26 cellular contexts compared by ENCODE assay signal in the genomic region with DNA sequence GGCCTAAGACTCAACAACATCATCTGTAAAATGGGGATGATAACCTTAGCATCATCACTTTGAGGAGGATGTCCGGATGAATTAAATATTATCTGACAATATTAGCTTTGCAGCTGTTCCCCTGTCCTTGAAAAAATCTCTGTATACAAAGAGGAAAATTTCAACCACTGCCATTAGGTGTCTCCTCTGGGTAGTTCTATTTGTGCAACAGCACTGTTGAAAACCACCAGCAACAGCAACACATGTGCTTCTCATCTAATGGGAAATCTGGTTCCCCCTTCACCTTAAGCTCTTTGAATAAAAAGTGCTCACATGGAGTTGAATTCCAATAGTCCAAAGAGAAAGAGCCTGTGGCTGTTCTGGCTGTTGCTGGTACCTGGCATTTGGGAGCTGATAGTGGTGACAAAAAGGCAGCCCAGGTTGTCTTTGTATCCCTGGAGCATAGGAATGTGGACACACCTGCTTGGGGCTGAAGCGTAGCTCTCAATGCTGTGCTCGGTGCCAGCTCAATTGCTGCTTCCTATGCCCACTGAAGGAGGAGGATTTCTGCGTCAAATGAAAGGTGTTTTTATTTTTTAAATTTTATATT.
DNase-seq lines count a peak whose midpoint lies in the region; ATAC-seq, FAIRE-seq and TF ChIP-seq lines count a peak whose summit lies in the region.
"Had no signal": no experiment of that assay in that cellular context is flagged by ENCODE, and none has a peak within 500 bp of the region (broad histone marks: within the 10 kb centered on the region; RNA-seq: fewer than 3 reads in every experiment).

No MANE protein-coding gene starts in this region.

- TF ChIP-seq EP300 in H1 (IDR thresholded peaks at IDR 0.05; ENCODE audit: borderline replicate concordance in 1 of 2, low read depth in 2 of 2, low read length in 2 of 2), result no peak

- no peak overlapping the region for H2BK5ac ChIP-seq in H1 (ENCODE audit: low read depth, low read length)

- TF ChIP-seq CTCF in MCF 10A (IDR thresholded peaks at IDR 0.05; ENCODE audit: unreplicated experiment), result no peak
- peak in 1 of 2 donors; percentile 11 for TF ChIP-seq CTCF in mammary epithelial cell (conservative IDR thresholded peaks at IDR 0.05 in 1 of 2, IDR thresholded peaks at IDR 0.05 in 1 of 2; ENCODE audit: extremely low read depth in 1 of 2, insufficient read depth in 1 of 2, low read depth in 1 of 2, low read length in 2 of 2)
- TF ChIP-seq CTCF in PC-9 (conservative IDR thresholded peaks at IDR 0.05), result no peak; the same call in 1 of the 2 replicates
- peak in 1 of 3 experiments; percentile 15; a peak in 1 of 4 replicates for TF ChIP-seq CTCF in H1 (IDR thresholded peaks at IDR 0.05; ENCODE audit: control extremely low read depth in 1 of 3, insufficient read depth in 1 of 3, low read depth in 1 of 3, low read length in 3 of 3)
- TF ChIP-seq CTCF in retinal pigment epithelial cell (conservative IDR thresholded peaks at IDR 0.05; ENCODE audit: low read depth, low read length), result peak; percentile 10

- DNase-seq in MCF 10A (ENCODE audit: unreplicated experiment), result peak; percentile 13
- no peak for DNase-seq in mammary epithelial cell
- peak in 1 of 2 experiments; percentile 16 for DNase-seq in PC-9
- peak in 1 of 2 experiments; percentile 30 for DNase-seq in H1 (ENCODE audit: low read depth in 1 of 2, low spot score in 2 of 2)
- no peak for DNase-seq in retinal pigment epithelial cell (ENCODE audit: low read depth)
- DNase-seq in NCI-H510A (lab: John Stamatoyannopoulos, UW), result no peak
- DNase-seq in mucosa of gallbladder (ENCODE audit: low spot score), result no peak
- DNase-seq: activated B cell treated with CpG ODN at 0.5 μM for 24 hours; activated CD4-positive, alpha-beta memory T cell treated with anti-CD3 and anti-CD28 coated beads for 36 hours; activated gamma-delta T cell treated with Interleukin-2 at 50 U/mL for 16 hours; activated T-cell treated with anti-CD3 and anti-CD28 coated beads for 4 hours; adrenal gland; left cardiac atrium; NCI-H146; NCI-H2171 treated with DMSO at 0.1 percent for 48 hours; nephron progenitor cell; posterior cingulate gyrus; SHP77 treated with DMSO at 0.1 percent for 48 hours had no signal

- H3K4me3 Mint-ChIP-seq in MCF 10A (ENCODE audit: unreplicated experiment), result no peak overlapping the region
- H3K4me3 Mint-ChIP-seq: activated B cell treated with CpG ODN at 0.5 μM for 24 hours; activated CD4-positive, alpha-beta memory T cell treated with anti-CD3 and anti-CD28 coated beads for 36 hours; IgD-negative memory B cell; mesothelial cell of epicardium; nephron progenitor cell had no signal

- H3K79me1 ChIP-seq in H1 (ENCODE audit: low read depth, low read length), result no peaks in the 10 kb centered on the region

- H2BK120ac ChIP-seq in H1 (replicated peaks; ENCODE audit: low read depth, low read length), result no peak overlapping the region

- no peaks in the 10 kb centered on the region for H3K9me3 Mint-ChIP-seq in MCF 10A (ENCODE audit: unreplicated experiment)
- H3K9me3 Mint-ChIP-seq: activated CD4-positive, alpha-beta memory T cell treated with anti-CD3 and anti-CD28 coated beads for 36 hours had no signal

- H3K4me2 ChIP-seq in mammary epithelial cell (ENCODE audit: insufficient read depth, low read depth, low read length) (no peak overlapping the region), PC-9 (peak overlapping the region; percentile 29; the same call in 1 of the 2 replicates), H1 (ENCODE audit: insufficient read depth in 1 of 2, low read depth in 2 of 2, low read length in 2 of 2) (no peak overlapping the region)
- H3K4me2 ChIP-seq: BLaER1 had no signal

- no peak overlapping the region for H3K9ac ChIP-seq in mammary epithelial cell (ENCODE audit: insufficient read depth, low read length)
- no peak overlapping the region; a peak in 1 of 7 replicates for H3K9ac ChIP-seq in H1 (replicated peaks in 1 of 4; ENCODE audit: extremely low read depth in 1 of 4, low read depth in 3 of 4, low read length in 3 of 4)
- H3K9ac ChIP-seq: BLaER1 had no signal

- H4K20me1 ChIP-seq in mammary epithelial cell (ENCODE audit: insufficient read depth, low read length) (no peaks in the 10 kb centered on the region), PC-9 (ENCODE audit: insufficient read depth) (no peaks in the 10 kb centered on the region), H1 (replicated peaks in 1 of 2; ENCODE audit: control insufficient read depth in 1 of 2, insufficient read depth in 2 of 2, low read length in 2 of 2) (no peaks in the 10 kb centered on the region)
- H4K20me1 ChIP-seq: BLaER1 had no signal

- H3K27me3 ChIP-seq in mammary epithelial cell (ENCODE audit: insufficient read depth, low read length) (no peaks in the 10 kb centered on the region), PC-9 (ENCODE audit: insufficient read depth, low read depth) (peaks cover 28% of the 10 kb centered on the region; the same call in 1 of the 2 replicates), H1 (replicated peaks in 1 of 4; ENCODE audit: control insufficient read depth in 3 of 4, extremely low read depth in 1 of 4, insufficient read depth in 3 of 4, low read length in 3 of 4) (no peaks in the 10 kb centered on the region)
- H3K27me3 ChIP-seq: BLaER1 had no signal

- H3K4ac ChIP-seq in H1 (replicated peaks; ENCODE audit: insufficient read length, low read depth, low read length), result no peak overlapping the region

- no peak for TF ChIP-seq POLR2A in H1 (IDR thresholded peaks at IDR 0.05; ENCODE audit: control extremely low read depth in 1 of 2, low read depth in 2 of 2, low read length in 2 of 2)

- H2BK15ac ChIP-seq in H1 (ENCODE audit: low read length), result no peak overlapping the region

- no peak overlapping the region for H3K27ac Mint-ChIP-seq in MCF 10A (ENCODE audit: low read depth, unreplicated experiment)
- H3K27ac Mint-ChIP-seq: activated B cell treated with CpG ODN at 0.5 μM for 24 hours; activated CD4-positive, alpha-beta memory T cell treated with anti-CD3 and anti-CD28 coated beads for 36 hours; IgD-negative memory B cell; mesothelial cell of epicardium had no signal

- H3F3A ChIP-seq in PC-9 (ENCODE audit: insufficient read depth, low read depth), result no peaks in the 10 kb centered on the region

- no peak overlapping the region for H3K14ac ChIP-seq in H1 (ENCODE audit: insufficient read length)

- no peaks in the 10 kb centered on the region for H3K9me2 ChIP-seq in PC-9 (ENCODE audit: insufficient read depth)

- no peak overlapping the region for H2AK5ac ChIP-seq in H1 (ENCODE audit: low read depth, low read length)

- H2BK12ac ChIP-seq in H1 (ENCODE audit: low read depth, low read length), result no peak overlapping the region

- peaks cover 61% of the 10 kb centered on the region for H3K27me3 Mint-ChIP-seq in MCF 10A (ENCODE audit: insufficient read depth, unreplicated experiment)
- H3K27me3 Mint-ChIP-seq: activated B cell treated with CpG ODN at 0.5 μM for 24 hours had no signal

- intact Hi-C loops in MCF 10A (cut with micrococcal nuclease), result no loop called here
- intact Hi-C loops in mammary epithelial cell (cut with micrococcal nuclease), result no loop called here
- intact Hi-C loops in PC-9 (cut with micrococcal nuclease; ENCODE audit: unreplicated experiment), result no loop called here

- no peaks in the 10 kb centered on the region for H3K36me3 Mint-ChIP-seq in MCF 10A (ENCODE audit: insufficient read depth, unreplicated experiment)
- H3K36me3 Mint-ChIP-seq: activated CD4-positive, alpha-beta memory T cell treated with anti-CD3 and anti-CD28 coated beads for 36 hours; IgD-negative memory B cell; mesothelial cell of epicardium had no signal

- dilution Hi-C loops in mammary epithelial cell (cut with HindIII; ENCODE audit: low sequenced_read_pairs), result no loop called here

- H4K8ac ChIP-seq in H1 (ENCODE audit: extremely low read depth, insufficient read depth, low read length), result no peak overlapping the region

- H3K4me3 ChIP-seq in mammary epithelial cell (replicated peaks in 1 of 3; ENCODE audit: insufficient read depth in 1 of 3, low read depth in 2 of 3, low read length in 3 of 3) (no peak overlapping the region), PC-9 (no peak overlapping the region), H1 (ENCODE audit: extremely low read depth in 1 of 4, insufficient read depth in 2 of 4, low read depth in 3 of 4, low read length in 4 of 4) (no peak overlapping the region), retinal pigment epithelial cell (ENCODE audit: low read length) (no peak overlapping the region)
- H3K4me3 ChIP-seq: adrenal gland, BLaER1, coronary artery had no signal

- CTCF ChIA-PET in MCF 10A (lab: Yijun Ruan, JAX) (interaction anchor here (0.6 to 2.0 kb wide), 12 partner anchors 8 to 442 kb away, joined by 3 to 9 read pairs (median 4); no protein-coding TSS in a partner anchor), mammary epithelial cell (lab: Charles Lee; ENCODE audit: low non-redundant PET) (interaction anchor here (0.6 kb wide), 1 partner anchor 349 kb away, joined by 10 read pairs; no protein-coding TSS in a partner anchor), PC-9 (lab: Charles Lee) (interaction anchor here (1.0 kb wide), 1 partner anchor 17 kb away, joined by 3 read pairs; no protein-coding TSS in a partner anchor), H1 (lab: Charles Lee; ENCODE audit: partially characterized antibody) (interaction anchor here (0.6 to 4.0 kb wide), 15 partner anchors 11 to 1045 kb away, joined by 3 to 21 read pairs (median 4); no protein-coding TSS in a partner anchor)

- in situ Hi-C loops in mammary epithelial cell (cut with MboI; ENCODE audit: low sequenced_read_pairs in 2 of 2), result no loop called here

- no peak overlapping the region for H3K56ac ChIP-seq in H1 (replicated peaks; ENCODE audit: insufficient read length, low read depth, low read length)

- POLR2A ChIA-PET in MCF 10A (lab: Yijun Ruan, JAX), result interaction anchor here (0.6 to 1.0 kb wide), 3 partner anchors 8 to 564 kb away, joined by 3 read pairs; no protein-coding TSS in a partner anchor
- POLR2A ChIA-PET in PC-9 (lab: Charles Lee; ENCODE audit: unreplicated experiment), result no interaction called here
- POLR2A ChIA-PET in H1 (lab: Charles Lee; ENCODE audit: partially characterized antibody), result no interaction called here

- H3K23me2 ChIP-seq in H1 (ENCODE audit: low read depth, low read length), result no peaks in the 10 kb centered on the region

- H3K79me2 ChIP-seq in mammary epithelial cell (ENCODE audit: insufficient read depth, low read length) (no peaks in the 10 kb centered on the region), PC-9 (ENCODE audit: low read depth) (no peaks in the 10 kb centered on the region), H1 (ENCODE audit: control insufficient read depth in 1 of 2, insufficient read depth in 2 of 2, low read length in 2 of 2) (no peaks in the 10 kb centered on the region)

- no peak overlapping the region for H3K18ac ChIP-seq in H1 (ENCODE audit: extremely low read depth, low read length)

- no peaks in the 10 kb centered on the region for H3K4me1 Mint-ChIP-seq in MCF 10A (ENCODE audit: insufficient read depth, unreplicated experiment)
- H3K4me1 Mint-ChIP-seq: activated B cell treated with CpG ODN at 0.5 μM for 24 hours, IgD-negative memory B cell had no signal

- no peaks in the 10 kb centered on the region for H3K36me3 ChIP-seq in mammary epithelial cell (ENCODE audit: insufficient read depth, low read length)
- no peaks in the 10 kb centered on the region for H3K36me3 ChIP-seq in PC-9 (ENCODE audit: low read depth)
- no peaks in the 10 kb centered on the region for H3K36me3 ChIP-seq in H1 (ENCODE audit: control insufficient read depth in 2 of 4, insufficient read depth in 4 of 4, low read length in 3 of 4)
- H3K36me3 ChIP-seq: adrenal gland, BLaER1 had no signal

- TF ChIP-seq RAD21 in H1 (IDR thresholded peaks at IDR 0.05 in 1 of 2, conservative IDR thresholded peaks at IDR 0.05 in 1 of 2; ENCODE audit: low read depth in 2 of 2, low read length in 2 of 2), result 0 out of 4 replicates have a peak, but pooled peaks have one; percentile 14 to 22

- BruUV-seq in MCF 10A (replicated peaks; lab: Mats Ljungman, UMichigan) (no TSS peak), mammary epithelial cell (replicated peaks; lab: Mats Ljungman, UMichigan) (no TSS peak), PC-9 (replicated peaks; lab: Mats Ljungman, UMichigan) (no TSS peak)

- no peak overlapping the region for H3K23ac ChIP-seq in H1 (ENCODE audit: insufficient read length)

- H4K91ac ChIP-seq in H1 (replicated peaks; ENCODE audit: insufficient read length, low read length), result no peak overlapping the region

- 23% methylated on average over 4 of the region's 4 CpGs for WGBS in mammary epithelial cell (ENCODE audit: low coverage, missing lambda C conversion rate)
- WGBS in H1 (ENCODE audit: extremely low coverage in 1 of 2, insufficient coverage in 1 of 2, insufficient read length in 1 of 2, insufficient replicate concordance in 2 of 2, low coverage in 1 of 2, low lambda C conversion rate in 2 of 2, missing lambda C conversion rate in 1 of 2), 2 experiments, result 90% methylated on average over 4 of the region's 4 CpGs; no CpG with 5 or more reads in 1 of the 2 experiments

- no peak for ATAC-seq in HG03280 (IDR thresholded peaks at IDR 0.05; ENCODE audit: unreplicated experiment)
- ATAC-seq: left cardiac atrium, sciatic nerve had no signal

- H3K9me3 ChIP-seq in mammary epithelial cell (replicated peaks; ENCODE audit: insufficient read depth, low read length) (no peaks in the 10 kb centered on the region), PC-9 (ENCODE audit: insufficient read depth, low read depth) (no peaks in the 10 kb centered on the region), H1 (ENCODE audit: insufficient read depth in 2 of 2, low read depth in 1 of 2, low read length in 1 of 2) (no peaks in the 10 kb centered on the region)
- H3K9me3 ChIP-seq: adrenal gland, BLaER1 had no signal

- H3K27ac ChIP-seq in mammary epithelial cell (ENCODE audit: insufficient read depth, low read depth, low read length), result no peak overlapping the region
- no peak overlapping the region for H3K27ac ChIP-seq in PC-9
- no peak overlapping the region for H3K27ac ChIP-seq in H1 (ENCODE audit: low read depth, low read length)
- H3K27ac ChIP-seq: adrenal gland, BLaER1, coronary artery had no signal

- no peak overlapping the region for H2BK20ac ChIP-seq in H1 (ENCODE audit: low read length)

- H2AFZ ChIP-seq in mammary epithelial cell (ENCODE audit: low read depth, low read length) (no peak overlapping the region), PC-9 (no peak overlapping the region), H1 (ENCODE audit: low read length) (0 out of 2 replicates have a peak overlapping the region, but pooled peaks have one; percentile 90)

- FAIRE-seq in H1 (lab: Jason Lieb, UNC), result no peak
- FAIRE-seq: A204.1, H54 had no signal

- H3K4me1 ChIP-seq in mammary epithelial cell (ENCODE audit: insufficient read depth, low read length), result no peaks in the 10 kb centered on the region
- no peaks in the 10 kb centered on the region for H3K4me1 ChIP-seq in PC-9 (replicated peaks; ENCODE audit: insufficient read depth)
- peaks cover 0 to 2% (median 0%) of the 10 kb centered on the region in 4 experiments; a peak in 1 of 7 replicates for H3K4me1 ChIP-seq in H1 (replicated peaks in 1 of 4; ENCODE audit: control insufficient read depth in 3 of 4, insufficient read depth in 4 of 4, low read length in 3 of 4)
- H3K4me1 ChIP-seq: adrenal gland had no signal

- no peak overlapping the region for H4K5ac ChIP-seq in H1 (ENCODE audit: insufficient read length, low read depth, low read length)
